ENCODE assay signal across 20 cellular contexts in the genomic region with DNA sequence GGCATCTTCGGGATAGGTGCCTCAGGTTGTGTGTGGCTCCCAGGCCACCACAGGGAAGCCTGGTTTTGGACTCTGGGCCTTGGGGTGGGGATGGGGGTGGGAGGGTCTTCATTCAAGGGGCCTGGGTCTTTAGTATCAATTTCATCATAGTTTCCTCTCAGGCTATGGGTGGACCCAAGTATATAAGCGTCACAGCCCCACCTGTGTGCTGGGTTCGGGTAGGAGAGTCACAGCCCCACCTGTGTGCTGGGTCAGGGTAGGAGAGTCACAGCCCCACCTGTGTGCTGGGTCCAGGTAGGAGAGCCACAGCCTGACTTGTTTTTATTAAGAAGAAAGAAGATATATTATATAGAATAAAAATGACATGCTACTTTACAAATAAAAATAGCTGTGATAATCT.
DNase-seq lines count a peak whose midpoint lies in the region; ATAC-seq, FAIRE-seq and TF ChIP-seq lines count a peak whose summit lies in the region.
"Had no signal": no experiment of that assay in that cellular context is flagged by ENCODE, and none has a peak within 500 bp of the region (broad histone marks: within the 10 kb centered on the region; RNA-seq: fewer than 3 reads in every experiment).

No MANE protein-coding gene starts in this region.

- FAIRE-seq in GM19239 (lab: Jason Lieb, UNC), result no peak
- FAIRE-seq: GM12891, GM18507, H1 had no signal

- H3K4me1 Mint-ChIP-seq in osteocyte (ENCODE audit: unreplicated experiment), result peaks cover 40% of the 10 kb centered on the region
- H3K4me1 Mint-ChIP-seq in naive thymus-derived CD8-positive, alpha-beta T cell, result no peaks in the 10 kb centered on the region
- H3K4me1 Mint-ChIP-seq: CD4-positive, alpha-beta memory T cell had no signal

- TF ChIP-seq EP300 in stomach (IDR thresholded peaks at IDR 0.05), result no peak

- TF ChIP-seq CTCF in osteocyte (IDR thresholded peaks at IDR 0.05) (no peak), stomach (IDR thresholded peaks at IDR 0.05) (no peak)

- 73% methylated on average over 3 of the region's 3 CpGs for WGBS in right cardiac atrium
- 56 to 86% (median 57%) methylated on average over 3 of the region's 3 CpGs for WGBS in stomach, 5 donors

- H3K36me3 ChIP-seq in stomach, result no peaks in the 10 kb centered on the region

- no peak for ATAC-seq in right cardiac atrium
- no peak for ATAC-seq in naive thymus-derived CD8-positive, alpha-beta T cell
- ATAC-seq: HCT116 had no signal

- H3K27me3 ChIP-seq in right cardiac atrium (ENCODE audit: control insufficient read depth, insufficient read depth) (no peaks in the 10 kb centered on the region), stomach (peaks cover 0 to 53% (median 0%) of the 10 kb centered on the region in 3 donors)

- POLR2A ChIA-PET in naive thymus-derived CD8-positive, alpha-beta T cell (lab: Charles Lee), result no interaction called here

- H3K9me3 ChIP-seq in right cardiac atrium (ENCODE audit: control insufficient read depth, low read length) (no peaks in the 10 kb centered on the region), stomach (peaks cover 0 to 9% (median 3%) of the 10 kb centered on the region in 4 donors)

- H3K4me1 ChIP-seq in right cardiac atrium (ENCODE audit: control insufficient read depth, insufficient read depth, low read length) (no peaks in the 10 kb centered on the region), stomach (no peaks in the 10 kb centered on the region)

- no peak for TF ChIP-seq POLR2A in stomach (IDR thresholded peaks at IDR 0.05)

- peaks cover 11% of the 10 kb centered on the region for H3K9me3 Mint-ChIP-seq in osteocyte (ENCODE audit: unreplicated experiment)
- H3K9me3 Mint-ChIP-seq in naive thymus-derived CD8-positive, alpha-beta T cell, result peaks cover 3 to 15% (median 10%) of the 10 kb centered on the region in 9 donors

- H3K27ac Mint-ChIP-seq in osteocyte (ENCODE audit: unreplicated experiment), result peak overlapping the region; percentile 81
- H3K27ac Mint-ChIP-seq in naive thymus-derived CD8-positive, alpha-beta T cell, result no peak overlapping the region
- H3K27ac Mint-ChIP-seq: CD4-positive, alpha-beta memory T cell had no signal

- H3K36me3 Mint-ChIP-seq in osteocyte (ENCODE audit: unreplicated experiment), result no peaks in the 10 kb centered on the region
- peaks cover 0 to 10% (median 0%) of the 10 kb centered on the region in 3 donors for H3K36me3 Mint-ChIP-seq in naive thymus-derived CD8-positive, alpha-beta T cell
- H3K36me3 Mint-ChIP-seq: CD4-positive, alpha-beta memory T cell had no signal

- intact Hi-C loops in cardiac septum (cut with DNase I), result no loop called here
- intact Hi-C loops in right cardiac atrium (cut with DNase I), result no loop called here
- intact Hi-C loops in stomach (cut with DNase I; ENCODE audit: low total_unique reads), result no loop called here

- H3K27ac ChIP-seq in right cardiac atrium (ENCODE audit: low read length), result no peak overlapping the region
- no peak overlapping the region for H3K27ac ChIP-seq in stomach
- H3K27ac ChIP-seq: GM23248 had no signal

- H3K4me3 ChIP-seq in right cardiac atrium (ENCODE audit: low read length), result no peak overlapping the region
- H3K4me3 ChIP-seq in stomach, result no peak overlapping the region
- H3K4me3 ChIP-seq: GM23248 had no signal

- no peaks in the 10 kb centered on the region for H3K27me3 Mint-ChIP-seq in osteocyte (ENCODE audit: unreplicated experiment)
- H3K27me3 Mint-ChIP-seq in naive thymus-derived CD8-positive, alpha-beta T cell, result peaks cover 4 to 60% (median 24%) of the 10 kb centered on the region in 5 donors

- no peak overlapping the region for H3K4me3 Mint-ChIP-seq in osteocyte (ENCODE audit: unreplicated experiment)
- H3K4me3 Mint-ChIP-seq in naive thymus-derived CD8-positive, alpha-beta T cell, result no peak overlapping the region
- H3K4me3 Mint-ChIP-seq: CD4-positive, alpha-beta memory T cell had no signal

- DNase-seq in cardiac septum (ENCODE audit: low spot score) (peak; percentile 12), right cardiac atrium (no peak), ecto neural progenitor cell (ENCODE audit: low spot score) (peak; percentile 9), osteocyte (ENCODE audit: extremely low spot score, unreplicated experiment) (no peak), stomach (peak; percentile 8), NCI-H1092 (lab: John Stamatoyannopoulos, UW) (no peak), GM19239 (ENCODE audit: insufficient read length, low spot score) (no peak)
- DNase-seq in naive thymus-derived CD8-positive, alpha-beta T cell, result no peak
- DNase-seq: C1 segment of cervical spinal cord; Calu3; CD4-positive, alpha-beta memory T cell; COR-L47; DMS53; DMS79 treated with DMSO at 0.1 percent for 48 hours; GF-D8; GM23248 had no signal

Comparison
In these comparisons a context has a peak if more than half of its experiments do, and no peak if none do; other contexts are left out.
1. DNase-seq: peak in cardiac septum (single experiment), ecto neural progenitor cell (single experiment) and stomach (single experiment); none in right cardiac atrium (0 of 3), osteocyte (single experiment), NCI-H1092 (single experiment), naive thymus-derived CD8-positive, alpha-beta T cell (0 of 10) and GM19239 (single experiment).